In genomic region chr3:14532691-14533456, GRCh38 we compare ENCODE assay signal across 1 cellular context.
TF ChIP-seq lines count a peak whose summit lies in the region.

No MANE protein-coding gene starts in this region.

TF ChIP-seq in K562, 482 proteins besides CTCF, POLR2A, EP300 and RAD21 (continued from another document):
- TF ChIP-seq LEF1 (IDR thresholded peaks at IDR 0.05) (no peak), MTA3 (IDR thresholded peaks at IDR 0.05; ENCODE audit: borderline replicate concordance) (no peak), UBTF (IDR thresholded peaks at IDR 0.05; ENCODE audit: borderline replicate concordance in 1 of 2, low read depth in 2 of 2, low read length in 2 of 2) (no peak), ETV1 (tag; conservative IDR thresholded peaks at IDR 0.05; ENCODE audit: low read depth) (peak; percentile 69; the same call in 1 of the 2 replicates), MCM7 (IDR thresholded peaks at IDR 0.05) (no peak), TFAP4 (CRISPR knock-in tag; IDR thresholded peaks at IDR 0.05; ENCODE audit: borderline replicate concordance) (peak; percentile 48; the same call in 1 of the 2 replicates), MLLT1 (IDR thresholded peaks at IDR 0.05) (peak in 1 of 2 experiments; percentile 26; a peak in 1 of 4 replicates), NFE2 (IDR thresholded peaks at IDR 0.05; ENCODE audit: low read depth) (0 out of 2 replicates have a peak, but pooled peaks have one; percentile 25), RFX5 (IDR thresholded peaks at IDR 0.05; ENCODE audit: low read depth, low read length) (no peak), SMAD4 (CRISPR knock-in tag; conservative IDR thresholded peaks at IDR 0.05) (peak; percentile 37; the same call in 1 of the 2 replicates), ZBTB7A (IDR thresholded peaks at IDR 0.05; ENCODE audit: borderline replicate concordance, control insufficient read depth, low read depth, low read length) (peak; percentile 42; the same call in 1 of the 2 replicates), CBX3 (IDR thresholded peaks at IDR 0.05; ENCODE audit: borderline replicate concordance in 1 of 2, low read length in 2 of 2) (peak in 1 of 2 experiments; percentile 71; a peak in 1 of 3 replicates), VEZF1 (CRISPR knock-in tag; IDR thresholded peaks at IDR 0.05) (peak; percentile 69), CREBBP (IDR thresholded peaks at IDR 0.05; ENCODE audit: low read depth, low read length) (no peak), HMBOX1 (IDR thresholded peaks at IDR 0.05) (peak; percentile 42; the same call in 1 of the 2 replicates), ATF3 (IDR thresholded peaks at IDR 0.05) (peak; percentile 8; the same call in 1 of the 2 replicates), ATF3 (CRISPR knock-in tag; conservative IDR thresholded peaks at IDR 0.05) (no peak), EHMT2 (IDR thresholded peaks at IDR 0.05) (peak; percentile 51; the same call in 1 of the 2 replicates), HCFC1 (IDR thresholded peaks at IDR 0.05; ENCODE audit: low read depth, low read length) (no peak), RBFOX2 (IDR thresholded peaks at IDR 0.05; ENCODE audit: low read depth, low read length) (peak; percentile 44; the same call in 1 of the 2 replicates), ARHGAP35 (IDR thresholded peaks at IDR 0.05; ENCODE audit: partially characterized antibody) (no peak), USF2 (CRISPR knock-in tag; IDR thresholded peaks at IDR 0.05) (no peak), ETV5 (CRISPR knock-in tag; IDR thresholded peaks at IDR 0.05; ENCODE audit: low read depth) (0 out of 2 replicates have a peak, but pooled peaks have one; percentile 16), PRPF4 (IDR thresholded peaks at IDR 0.05; ENCODE audit: insufficient read depth, low read depth, low read length, poor library complexity, severe bottlenecking) (no peak), ZNF583 (CRISPR knock-in tag; IDR thresholded peaks at IDR 0.05) (0 out of 2 replicates have a peak, but pooled peaks have one; percentile 54), NRF1 (conservative IDR thresholded peaks at IDR 0.05 in 1 of 2, IDR thresholded peaks at IDR 0.05 in 1 of 2) (peak; percentile 38 to 44; a peak in 2 of 4 replicates), POLR2G (IDR thresholded peaks at IDR 0.05; ENCODE audit: low read depth, low read length) (0 out of 2 replicates have a peak, but pooled peaks have one; percentile 20), SMC3 (conservative IDR thresholded peaks at IDR 0.05; ENCODE audit: insufficient read depth, low read depth, low read length) (no peak), GABPB1 (CRISPR knock-in tag; IDR thresholded peaks at IDR 0.05) (peak; percentile 54; the same call in 1 of the 2 replicates), KDM2B (CRISPR knock-in tag; IDR thresholded peaks at IDR 0.05) (no peak), DMBX1 (CRISPR knock-in tag; IDR thresholded peaks at IDR 0.05; ENCODE audit: borderline replicate concordance) (peak; percentile 63; the same call in 1 of the 2 replicates), ZNF830 (CRISPR knock-in tag; IDR thresholded peaks at IDR 0.05) (no peak), GABPA (tag; conservative IDR thresholded peaks at IDR 0.05; ENCODE audit: low read depth) (peak; percentile 56), SRSF3 (IDR thresholded peaks at IDR 0.05; ENCODE audit: insufficient read depth, low read length) (no peak), CXXC5 (CRISPR knock-in tag; IDR thresholded peaks at IDR 0.05) (0 out of 2 replicates have a peak, but pooled peaks have one; percentile 16), NCOA1 (IDR thresholded peaks at IDR 0.05; ENCODE audit: low read depth) (no peak)
